Comparison of ENCODE assay signal across 12 cellular contexts in genomic region chr4:147969573-147969972, GRCh38.
DNase-seq lines count a peak whose midpoint lies in the region; ATAC-seq and TF ChIP-seq lines count a peak whose summit lies in the region.
"Had no signal": no experiment of that assay in that cellular context is flagged by ENCODE, and none has a peak within 500 bp of the region (broad histone marks: within the 10 kb centered on the region; RNA-seq: fewer than 3 reads in every experiment).

No MANE protein-coding gene starts in this region.

- H3K27me3 Mint-ChIP-seq in endothelial cell (ENCODE audit: unreplicated experiment) = peaks cover 4% of the 10 kb centered on the region
- H3K27me3 Mint-ChIP-seq in CD14-positive monocyte (ENCODE audit: low read depth in 3 of 3) = no peaks in the 10 kb centered on the region
- H3K27me3 Mint-ChIP-seq: activated naive CD8-positive, alpha-beta T cell had no signal

- ATAC-seq in GM21423 (IDR thresholded peaks at IDR 0.05; ENCODE audit: unreplicated experiment) (peak; percentile 71), HG02973 (IDR thresholded peaks at IDR 0.05; ENCODE audit: unreplicated experiment) (peak; percentile 60)

- DNase-seq in endothelial cell (ENCODE audit: low spot score) (no peak), AG08396 (ENCODE audit: low spot score) (no peak), CD14-positive monocyte (ENCODE audit: low spot score) (no peak), COLO829 (ENCODE audit: low spot score) (no peak)
- DNase-seq: cortex of kidney, NCI-H1048, thyroid gland had no signal

- intact Hi-C loops in CD14-positive monocyte (cut with micrococcal nuclease) = no loop called here

- no peaks in the 10 kb centered on the region for H3K9me3 ChIP-seq in skeletal muscle tissue (ENCODE audit: control insufficient read depth in 3 of 3, low read length in 3 of 3)
- H3K9me3 ChIP-seq: thyroid gland had no signal

- H3K36me3 Mint-ChIP-seq in endothelial cell (ENCODE audit: low read depth, unreplicated experiment) = no peaks in the 10 kb centered on the region
- H3K36me3 Mint-ChIP-seq in CD14-positive monocyte = peaks cover 22 to 35% of the 10 kb centered on the region in 2 donors

- no peak overlapping the region for H3K4me3 ChIP-seq in skeletal muscle tissue (ENCODE audit: low read length in 3 of 3)
- H3K4me3 ChIP-seq: skin epidermis, thyroid gland had no signal

- peaks cover 0 to 14% (median 8%) of the 10 kb centered on the region in 3 donors for H3K36me3 ChIP-seq in skeletal muscle tissue (ENCODE audit: control insufficient read depth in 3 of 3, insufficient read depth in 3 of 3, low read length in 3 of 3)
- H3K36me3 ChIP-seq: thyroid gland had no signal

- no peak overlapping the region for H3K4me3 Mint-ChIP-seq in endothelial cell (ENCODE audit: unreplicated experiment)
- H3K4me3 Mint-ChIP-seq in CD14-positive monocyte = no peak overlapping the region
- H3K4me3 Mint-ChIP-seq: activated naive CD8-positive, alpha-beta T cell had no signal

- H3K4me1 ChIP-seq in skeletal muscle tissue (ENCODE audit: control insufficient read depth in 3 of 3, insufficient read depth in 3 of 3, low read length in 3 of 3) = peaks cover 0 to 16% (median 16%) of the 10 kb centered on the region in 3 donors
- H3K4me1 ChIP-seq: thyroid gland had no signal

- no peaks in the 10 kb centered on the region for H3K27me3 ChIP-seq in skeletal muscle tissue (ENCODE audit: control insufficient read depth in 3 of 3, insufficient read depth in 3 of 3, low read length in 3 of 3)
- H3K27me3 ChIP-seq: thyroid gland had no signal

- H3K4me1 Mint-ChIP-seq in endothelial cell (ENCODE audit: unreplicated experiment) (peaks cover 20% of the 10 kb centered on the region), CD14-positive monocyte (peaks cover 4% of the 10 kb centered on the region)

- no peak overlapping the region for H3K9ac ChIP-seq in skeletal muscle tissue (ENCODE audit: low read depth in 1 of 3, low read length in 3 of 3)

- H3K9me3 Mint-ChIP-seq in endothelial cell (ENCODE audit: unreplicated experiment) (no peaks in the 10 kb centered on the region), CD14-positive monocyte (peaks cover 0 to 2% (median 0%) of the 10 kb centered on the region in 7 donors)

- H3K27ac Mint-ChIP-seq in endothelial cell (ENCODE audit: unreplicated experiment) = peak overlapping the region; percentile 88
- peak overlapping the region in 1 of 7 donors; percentile 15 for H3K27ac Mint-ChIP-seq in CD14-positive monocyte
- H3K27ac Mint-ChIP-seq: activated naive CD8-positive, alpha-beta T cell had no signal

- H3K27ac ChIP-seq in skeletal muscle tissue (ENCODE audit: low read depth, low read length) = peak overlapping the region; percentile 3
- H3K27ac ChIP-seq: skin epidermis, thyroid gland had no signal

- no peak for TF ChIP-seq CTCF in endothelial cell (IDR thresholded peaks at IDR 0.05; ENCODE audit: unreplicated experiment)
- no peak for TF ChIP-seq CTCF in CD14-positive monocyte (IDR thresholded peaks at IDR 0.05)
